In genomic region chr7:128879939-128880746, GRCh38 we compare ENCODE assay signal across 8 cellular contexts. TPM values are rescaled to one million over a fixed set of nuclear protein-coding genes. Genes with fewer than 3 reads are reported as not detected.
A peak's percentile ranks its signal among the peaks of the same experiment; 100 is the strongest.
DNase-seq lines count a peak whose midpoint lies in the region; ATAC-seq, FAIRE-seq and TF ChIP-seq lines count a peak whose summit lies in the region.

No MANE protein-coding gene starts in this region.

- no peaks in the 10 kb centered on the region for H3K4me1 ChIP-seq in kidney (ENCODE audit: control insufficient read depth in 1 of 2, insufficient read depth in 1 of 2, low read depth in 1 of 2, low read length in 2 of 2)
- no peaks in the 10 kb centered on the region for H3K4me1 ChIP-seq in thyroid gland

- H3K9me3 ChIP-seq in kidney (ENCODE audit: control insufficient read depth in 1 of 2, low read length in 2 of 2) (no peaks in the 10 kb centered on the region), thyroid gland (no peaks in the 10 kb centered on the region)

- CTCF ChIA-PET in activated naive CD4-positive, alpha-beta T cell treated with anti-CD3 and anti-CD28 coated beads, Interleukin-2, amount 10 ng/mL, durations not matched to agents 7 days and 5 days (lab: Charles Lee): interaction anchor here (0.8 to 4.3 kb wide), 7 partner anchors 12 to 452 kb away, joined by 3 to 47 read pairs (median 7); partner anchors contain the start of gene ATP6V1F

- peaks cover 12% of the 10 kb centered on the region for H3K27me3 Mint-ChIP-seq in activated naive CD4-positive, alpha-beta T cell treated with anti-CD3 and anti-CD28 coated beads, Interleukin-2, amount 10 ng/mL, durations not matched to agents 7 days and 5 days
- peaks cover 4% of the 10 kb centered on the region for H3K27me3 Mint-ChIP-seq in brain

- FAIRE-seq in kidney (lab: Jason Lieb, UNC): no peak

- no peak overlapping the region for H3K27ac Mint-ChIP-seq in activated naive CD4-positive, alpha-beta T cell treated with anti-CD3 and anti-CD28 coated beads, Interleukin-2, amount 10 ng/mL, durations not matched to agents 7 days and 5 days
- peak overlapping the region in 1 of 5 experiments; percentile 79 for H3K27ac Mint-ChIP-seq in brain

- TF ChIP-seq POLR2A in thyroid gland (IDR thresholded peaks at IDR 0.05): no peak

- H3K4me1 Mint-ChIP-seq in activated naive CD4-positive, alpha-beta T cell treated with anti-CD3 and anti-CD28 coated beads, Interleukin-2, amount 10 ng/mL, durations not matched to agents 7 days and 5 days: peaks cover 13% of the 10 kb centered on the region
- peaks cover 11% of the 10 kb centered on the region for H3K4me1 Mint-ChIP-seq in brain

- no peak for ATAC-seq in HG03025 (IDR thresholded peaks at IDR 0.05; ENCODE audit: low FRiP score, unreplicated experiment)

- WGBS in thyroid gland, 2 donors: 35 to 60% methylated on average over 18 to 21 of the region's 31 CpGs

- no peak overlapping the region for H3K9ac ChIP-seq in kidney (ENCODE audit: low read length in 2 of 2)

- H3K36me3 Mint-ChIP-seq in activated naive CD4-positive, alpha-beta T cell treated with anti-CD3 and anti-CD28 coated beads, Interleukin-2, amount 10 ng/mL, durations not matched to agents 7 days and 5 days: no peaks in the 10 kb centered on the region
- no peaks in the 10 kb centered on the region for H3K36me3 Mint-ChIP-seq in brain

- DNase-seq in activated naive CD4-positive, alpha-beta T cell treated with anti-CD3 and anti-CD28 coated beads, Interleukin-2, amount 10 ng/mL, durations not matched to agents 7 days and 5 days: peak; percentile 52
- DNase-seq in activated naive CD4-positive, alpha-beta T cell (lab: John Stamatoyannopoulos, UW): no peak
- DNase-seq in NCI-H226: peak; percentile 32
- DNase-seq in kidney: peak; percentile 69
- DNase-seq in thyroid gland: peak; percentile 59 to 75
- DNase-seq in cortex of kidney (lab: John Stamatoyannopoulos, UW): no peak

- no peak overlapping the region for H3K4me3 Mint-ChIP-seq in activated naive CD4-positive, alpha-beta T cell treated with anti-CD3 and anti-CD28 coated beads, Interleukin-2, amount 10 ng/mL, durations not matched to agents 7 days and 5 days
- H3K4me3 Mint-ChIP-seq in brain: no peak overlapping the region

- intact Hi-C loops in kidney (cut with DNase I) (no loop called here), thyroid gland (cut with DNase I) (loop anchor here (10.0 kb wide), 2 partner anchors 275 to 405 kb away; partner anchors contain the start of gene METTL2B)

- TF ChIP-seq CTCF in brain (conservative IDR thresholded peaks at IDR 0.05): peak; percentile 82 to 84
- peak; percentile 48 for TF ChIP-seq CTCF in kidney (IDR thresholded peaks at IDR 0.05; ENCODE audit: borderline replicate concordance, extremely low read depth, insufficient read depth)
- TF ChIP-seq CTCF in thyroid gland (IDR thresholded peaks at IDR 0.05): peak in 5 of 6 experiments; percentile 57 to 93 (median 74)

- H3K36me3 ChIP-seq in kidney (ENCODE audit: control insufficient read depth in 1 of 2, insufficient read depth in 2 of 2, low read length in 2 of 2) (no peaks in the 10 kb centered on the region), thyroid gland (no peaks in the 10 kb centered on the region)

- no peaks in the 10 kb centered on the region for H3K9me3 Mint-ChIP-seq in activated naive CD4-positive, alpha-beta T cell treated with anti-CD3 and anti-CD28 coated beads, Interleukin-2, amount 10 ng/mL, durations not matched to agents 7 days and 5 days
- H3K9me3 Mint-ChIP-seq in brain: no peaks in the 10 kb centered on the region

- H3K27ac ChIP-seq in kidney (ENCODE audit: low read depth in 2 of 2, low read length in 2 of 2) (no peak overlapping the region), thyroid gland (no peak overlapping the region)

- no peaks in the 10 kb centered on the region for H3K27me3 ChIP-seq in thyroid gland

- H3K4me3 ChIP-seq in kidney (ENCODE audit: low read length in 2 of 2) (no peak overlapping the region), thyroid gland (replicated peaks in 1 of 3) (no peak overlapping the region)

RNA-seq across cellular contexts. Expression of gene ATP6V1F, which starts 17.5 kb away (rescaled TPM):
- 392 TPM for polyA plus RNA-seq in brain (ENCODE audit: insufficient read depth, low read depth, low replicate concordance)
- 161 TPM for total RNA-seq in kidney
- 684 TPM for polyA plus RNA-seq in kidney (ENCODE audit: insufficient read depth, low read depth, low replicate concordance)
- 100 to 1,000 TPM in 1 of 4 donors, 10 to 100 TPM in 3; 49.6 to 109 (median 86.6) TPM for total RNA-seq in thyroid gland

RNA-seq across cellular contexts. Expression of gene KCP, which starts 30.4 kb away (rescaled TPM):
- polyA plus RNA-seq in brain (ENCODE audit: insufficient read depth, low read depth, low replicate concordance) (0.29 TPM), kidney (ENCODE audit: insufficient read depth, low read depth, low replicate concordance) (7.7 TPM)
- total RNA-seq in kidney (44.6 TPM), thyroid gland (under 1 TPM; 0.27 to 0.93 (median 0.61) TPM)

RNA-seq across cellular contexts. Expression of gene FLNC, which starts 49.9 kb away (rescaled TPM):
- polyA plus RNA-seq in brain (ENCODE audit: insufficient read depth, low read depth, low replicate concordance) (7.8 TPM), kidney (ENCODE audit: insufficient read depth, low read depth, low replicate concordance) (2.8 TPM)
- total RNA-seq in kidney (12.2 TPM), thyroid gland (10 to 100 TPM in 2 of 4 donors, 1 to 10 TPM in 2; 5.7 to 12.6 (median 9.3) TPM)

RNA-seq across cellular contexts. Expression of gene IRF5, which starts 57.6 kb away (rescaled TPM):
- polyA plus RNA-seq in brain (ENCODE audit: insufficient read depth, low read depth, low replicate concordance): 2.7 TPM
- 27.1 TPM for total RNA-seq in kidney
- polyA plus RNA-seq in kidney (ENCODE audit: insufficient read depth, low read depth, low replicate concordance): 13.0 TPM
- total RNA-seq in thyroid gland: 1 to 10 TPM; 3.7 to 6.0 (median 4.9) TPM

Comparison
In these comparisons a context has a peak if more than half of its experiments do, and no peak if none do; other contexts are left out.
1. DNase-seq: peak in activated naive CD4-positive, alpha-beta T cell treated with anti-CD3 and anti-CD28 coated beads, Interleukin-2, amount 10 ng/mL, durations not matched to agents 7 days and 5 days (single experiment), NCI-H226 (single experiment), kidney (single experiment) and thyroid gland (2 of 2); none in activated naive CD4-positive, alpha-beta T cell (0 of 4) and cortex of kidney (single experiment).
2. RNA of gene KCP, which starts 30.4 kb away (total RNA-seq): 44.6 TPM in kidney (single experiment); 0.27 to 0.93 TPM in thyroid gland; every median in the first group is over 10 times any median in the second.
3. Peak in every context shown above with its lines, with median percentiles within 50 percentile points of each other: CTCF ChIP-seq.